Comparison of ENCODE assay signal across 9 cellular contexts in genomic region chr12:113196996-113197395, GRCh38. TPM values are rescaled to one million over a fixed set of nuclear protein-coding genes. Genes with fewer than 3 reads are reported as not detected.
DNase-seq lines count a peak whose midpoint lies in the region; ATAC-seq and TF ChIP-seq lines count a peak whose summit lies in the region.
"Had no signal": no experiment of that assay in that cellular context is flagged by ENCODE, and none has a peak within 500 bp of the region (broad histone marks: within the 10 kb centered on the region; RNA-seq: fewer than 3 reads in every experiment).

No MANE protein-coding gene starts in this region.

- no peaks in the 10 kb centered on the region for H3K9me2 ChIP-seq in OCI-LY1 (ENCODE audit: low read depth, low read length)

- no peak overlapping the region for H3K4me2 ChIP-seq in OCI-LY1 (ENCODE audit: low read length)

- peak; percentile 57 for DNase-seq in CMK (ENCODE audit: low read depth)
- peak; percentile 85 for DNase-seq in HT1080 (ENCODE audit: low read depth)
- peak; percentile 44 for DNase-seq in activated T-cell treated with anti-CD3 and anti-CD28 coated beads, Interleukin-2, amount 50 U/mL, for 1 hour
- peak; percentile 80 for DNase-seq in fibroblast of gingiva (ENCODE audit: low read depth)
- DNase-seq in vagina (ENCODE audit: extremely low spot score in 2 of 2): no peak

- 0 out of 2 replicates have a peak, but pooled peaks cover 10% of the 10 kb centered on the region for H3F3A ChIP-seq in OCI-LY1 (ENCODE audit: insufficient read depth, low read length)

- H3K27me3 ChIP-seq in OCI-LY1 (ENCODE audit: insufficient read depth, low read length): no peaks in the 10 kb centered on the region
- no peaks in the 10 kb centered on the region for H3K27me3 ChIP-seq in vagina

- peaks cover 64% of the 10 kb centered on the region for H3K4me1 ChIP-seq in OCI-LY1 (ENCODE audit: insufficient read depth, low read length, severe bottlenecking)
- peaks cover 10% of the 10 kb centered on the region for H3K4me1 ChIP-seq in vagina

- H3K9me3 Mint-ChIP-seq in nephron: no peaks in the 10 kb centered on the region

- ATAC-seq in GM19452 (IDR thresholded peaks at IDR 0.05; ENCODE audit: unreplicated experiment): peak; percentile 82

- peaks cover 21% of the 10 kb centered on the region for H3K36me3 ChIP-seq in OCI-LY1 (ENCODE audit: insufficient read depth, low read length)
- H3K36me3 ChIP-seq in vagina: peaks cover 0 to 4% of the 10 kb centered on the region in 2 donors

- H3K4me3 ChIP-seq in OCI-LY1 (ENCODE audit: low read depth, low read length, poor library complexity, severe bottlenecking) (no peak overlapping the region), vagina (no peak overlapping the region)
- H3K4me3 ChIP-seq: SK-N-MC had no signal

- H2AFZ ChIP-seq in OCI-LY1 (ENCODE audit: low read length): no peak overlapping the region

- H3K9me3 ChIP-seq in OCI-LY1 (ENCODE audit: low read length) (no peaks in the 10 kb centered on the region), vagina (no peaks in the 10 kb centered on the region)

- no peaks in the 10 kb centered on the region for H4K20me1 ChIP-seq in OCI-LY1 (ENCODE audit: insufficient read depth, low read length)

- H3K27me3 Mint-ChIP-seq in nephron (ENCODE audit: low read depth): no peaks in the 10 kb centered on the region

- no peak overlapping the region for H3K27ac Mint-ChIP-seq in nephron

- TF ChIP-seq CTCF in OCI-LY1 (IDR thresholded peaks at IDR 0.05; ENCODE audit: low read length) (peak; percentile 75), nephron (IDR thresholded peaks at IDR 0.05; ENCODE audit: unreplicated experiment in 3 of 3) (peak; percentile 53 to 59 (median 58)), vagina (IDR thresholded peaks at IDR 0.05) (peak in 2 of 3 experiments; percentile 39 to 61)

- H3K4me1 Mint-ChIP-seq in nephron: peaks cover 16% of the 10 kb centered on the region

- H3K9ac ChIP-seq in OCI-LY1 (ENCODE audit: low read length): peak overlapping the region; percentile 39; the same call in 1 of the 2 replicates

- peaks cover 15% of the 10 kb centered on the region for H3K36me3 Mint-ChIP-seq in nephron (ENCODE audit: low read depth)

- no peak overlapping the region for H3K4me3 Mint-ChIP-seq in nephron

- peak overlapping the region; percentile 94 for H3K27ac ChIP-seq in OCI-LY1 (ENCODE audit: low read depth, low read length, poor library complexity, severe bottlenecking)
- H3K27ac ChIP-seq in vagina: no peak overlapping the region
- H3K27ac ChIP-seq: SK-N-MC had no signal

- H3K79me2 ChIP-seq in OCI-LY1 (ENCODE audit: insufficient read depth, low read length): no peaks in the 10 kb centered on the region

- no peak for TF ChIP-seq POLR2A in vagina (IDR thresholded peaks at IDR 0.05)

- intact Hi-C loops in vagina (cut with DNase I): loop anchor here (10.0 kb wide), 2 partner anchors 98 to 138 kb away; partner anchors contain the start of gene SLC8B1

RNA-seq across cellular contexts. Expression of gene RITA1, which starts 11.5 kb away (rescaled TPM):
- 50.0 and 58.8 TPM in 2 replicates for total RNA-seq in HT1080 (2014; rRNA removed; shearing (Covaris generic))
- 37.7 and 41.2 TPM in 2 replicates for polyA plus RNA-seq in HT1080 (2015; cell fraction: cytosol; rRNA removed)
- polyA plus RNA-seq in HT1080 (2015; cell fraction: nucleus; rRNA removed): 15.7 and 19.1 TPM in 2 replicates
- 14.5 TPM for total RNA-seq in vagina

RNA-seq across cellular contexts. Expression of gene DDX54, which starts 11.7 kb away (rescaled TPM):
- 85.1 and 86.1 TPM in 2 replicates for total RNA-seq in HT1080 (2014; rRNA removed; shearing (Covaris generic))
- polyA plus RNA-seq in HT1080 (2015; cell fraction: cytosol; rRNA removed): 56.7 and 62.2 TPM in 2 replicates
- 91.0 and 105 TPM in 2 replicates for polyA plus RNA-seq in HT1080 (2015; cell fraction: nucleus; rRNA removed)
- total RNA-seq in vagina: 52.5 TPM

RNA-seq across cellular contexts. Expression of gene TPCN1, which starts 24.3 kb away (rescaled TPM):
- 10.2 and 12.1 TPM in 2 replicates for total RNA-seq in HT1080 (2014; rRNA removed; shearing (Covaris generic))
- polyA plus RNA-seq in HT1080 (2015; cell fraction: cytosol; rRNA removed): 16.6 and 17.0 TPM in 2 replicates
- polyA plus RNA-seq in HT1080 (2015; cell fraction: nucleus; rRNA removed): 54.1 and 64.8 TPM in 2 replicates
- total RNA-seq in vagina: 39.5 TPM

RNA-seq across cellular contexts. Expression of gene CFAP73, which starts 47.5 kb away (rescaled TPM):
- not detected in 2 replicates for total RNA-seq in HT1080 (2014; rRNA removed; shearing (Covaris generic))
- polyA plus RNA-seq in HT1080 (2015; cell fraction: cytosol; rRNA removed): not detected in 2 replicates
- not detected in 2 replicates for polyA plus RNA-seq in HT1080 (2015; cell fraction: nucleus; rRNA removed)
- not detected for total RNA-seq in vagina

Comparison
In these comparisons a context has a peak if more than half of its experiments do, and no peak if none do; other contexts are left out.
1. DNase-seq: peak in CMK (single experiment), HT1080 (single experiment), activated T-cell treated with anti-CD3 and anti-CD28 coated beads, Interleukin-2, amount 50 U/mL, for 1 hour (single experiment) and fibroblast of gingiva (single experiment); none in vagina (0 of 2).
2. Peak in every context shown above with its lines, with median percentiles within 50 percentile points of each other: CTCF ChIP-seq.